In genomic region chr11:100681064-100681502, GRCh38 we compare ENCODE assay signal across 1 cellular context.
A peak's percentile ranks its signal among the peaks of the same experiment; 100 is the strongest.
TF ChIP-seq lines count a peak whose summit lies in the region.

No MANE protein-coding gene starts in this region.

TF ChIP-seq in HepG2, 621 proteins besides CTCF, POLR2A, EP300 and RAD21 (continued from another document and continues in another):
- TF ChIP-seq DMTF1 (CRISPR knock-in tag; IDR thresholded peaks at IDR 0.05) (no peak), SKIL (CRISPR knock-in tag; IDR thresholded peaks at IDR 0.05; ENCODE audit: borderline replicate concordance) (no peak), POLR2AphosphoS5 (IDR thresholded peaks at IDR 0.05; ENCODE audit: low read depth, low read length) (no peak), MYNN (CRISPR knock-in tag; IDR thresholded peaks at IDR 0.05; ENCODE audit: low read depth) (no peak), HNRNPLL (IDR thresholded peaks at IDR 0.05; ENCODE audit: low read depth, low read length, poor library complexity, severe bottlenecking) (no peak), ZFYVE20 (CRISPR knock-in tag; IDR thresholded peaks at IDR 0.05; ENCODE audit: borderline replicate concordance, low read depth) (no peak), HDAC2 (CRISPR knock-in tag; IDR thresholded peaks at IDR 0.05) (0 out of 2 replicates have a peak, but pooled peaks have one; percentile 20), ZNF704 (CRISPR knock-in tag; IDR thresholded peaks at IDR 0.05; ENCODE audit: borderline replicate concordance) (no peak), TRIM24 (CRISPR knock-in tag; IDR thresholded peaks at IDR 0.05) (no peak), RNF219 (CRISPR knock-in tag; IDR thresholded peaks at IDR 0.05) (no peak), ZNF770 (CRISPR knock-in tag; IDR thresholded peaks at IDR 0.05) (no peak), HNRNPH1 (optimal IDR thresholded peaks at IDR 0.05; ENCODE audit: low read depth, low read length) (no peak), KDM1A (CRISPR knock-in tag; IDR thresholded peaks at IDR 0.05) (no peak), SATB2 (CRISPR knock-in tag; IDR thresholded peaks at IDR 0.05) (no peak), ZNF510 (CRISPR knock-in tag; IDR thresholded peaks at IDR 0.05; ENCODE audit: low read depth) (no peak), CEBPB (IDR thresholded peaks at IDR 0.05; ENCODE audit: borderline replicate concordance, low read depth, low read length) (no peak), ZBTB39 (CRISPR knock-in tag; IDR thresholded peaks at IDR 0.05) (no peak), ARID5B (CRISPR knock-in tag; IDR thresholded peaks at IDR 0.05) (peak; percentile 66), EED (CRISPR knock-in tag; IDR thresholded peaks at IDR 0.05) (no peak), FOSL2 (CRISPR knock-in tag; IDR thresholded peaks at IDR 0.05) (0 out of 2 replicates have a peak, but pooled peaks have one; percentile 13), MTA1 (CRISPR knock-in tag; IDR thresholded peaks at IDR 0.05; ENCODE audit: borderline replicate concordance) (no peak), HHEX (CRISPR knock-in tag; IDR thresholded peaks at IDR 0.05) (no peak), RELA (CRISPR knock-in tag; IDR thresholded peaks at IDR 0.05) (no peak), PRMT3 (CRISPR knock-in tag; IDR thresholded peaks at IDR 0.05; ENCODE audit: borderline replicate concordance, low read depth) (no peak), SRSF4 (IDR thresholded peaks at IDR 0.05; ENCODE audit: low read depth, low read length, poor library complexity, severe bottlenecking) (no peak), ZNF3 (CRISPR knock-in tag; IDR thresholded peaks at IDR 0.05) (no peak), U2AF1 (optimal IDR thresholded peaks at IDR 0.05; ENCODE audit: low read depth, low read length) (no peak), ZNF557 (CRISPR knock-in tag; IDR thresholded peaks at IDR 0.05) (no peak), CC2D1A (CRISPR knock-in tag; IDR thresholded peaks at IDR 0.05) (no peak), GMEB2 (CRISPR knock-in tag; IDR thresholded peaks at IDR 0.05; ENCODE audit: low read depth) (no peak), ZBTB46 (CRISPR knock-in tag; IDR thresholded peaks at IDR 0.05; ENCODE audit: borderline replicate concordance) (no peak), ZNF446 (CRISPR knock-in tag; IDR thresholded peaks at IDR 0.05) (no peak), AFF4 (CRISPR knock-in tag; IDR thresholded peaks at IDR 0.05) (no peak)
